Comparison of ENCODE assay signal across 33 cellular contexts in genomic region chr4:22471999-22472434, GRCh38. TPM values are rescaled to one million over a fixed set of nuclear protein-coding genes. Genes with fewer than 3 reads are reported as not detected.
A peak's percentile ranks its signal among the peaks of the same experiment; 100 is the strongest.
DNase-seq lines count a peak whose midpoint lies in the region; ATAC-seq and TF ChIP-seq lines count a peak whose summit lies in the region.
"Had no signal": no experiment of that assay in that cellular context is flagged by ENCODE, and none has a peak within 500 bp of the region (broad histone marks: within the 10 kb centered on the region; RNA-seq: fewer than 3 reads in every experiment).

No MANE protein-coding gene starts in this region.

- DNase-seq in cardiac muscle cell (ENCODE audit: low read depth in 1 of 2, low spot score in 1 of 2) (peak in 1 of 2 donors; percentile 23), lung microvascular endothelial cell (ENCODE audit: low read depth in 2 of 2) (peak; percentile 6 to 16), dorsolateral prefrontal cortex (no peak), T-helper 2 cell (no peak)
- no peak for DNase-seq in activated CD8-positive, alpha-beta memory T cell treated with anti-CD3 and anti-CD28 coated beads, Interleukin-2, amount 50 U/mL, for 4 hours
- DNase-seq in naive thymus-derived CD8-positive, alpha-beta T cell: no peak
- DNase-seq: activated CD4-positive, alpha-beta T cell treated with anti-CD3 and anti-CD28 coated beads, Interleukin-2, amount 10 ng/mL, durations not matched to agents 24 days and 14 days; activated effector memory CD4-positive, alpha-beta T cell treated with Interleukin-2 at 50 U/mL for 16 hours; activated T-cell treated with anti-CD3 and anti-CD28 coated beads, Interleukin-2, amount 50 U/mL, for 1 hour; amygdala; DMS53; foreskin melanocyte; GDM1; hippocampal formation; left colon; mesendoderm; naive B cell; NCI-H1436 treated with DMSO at 0.1 percent for 48 hours; NCI-H345; NCI-H69; Peyer's patch; stimulated activated CD4-positive, alpha-beta T cell treated with anti-CD3 and anti-CD28 coated beads, Interleukin-15, amount 100 ng/mL, for 24 hours had no signal

- H3K36me3 Mint-ChIP-seq in brain: peaks cover 70% of the 10 kb centered on the region
- H3K36me3 Mint-ChIP-seq in naive thymus-derived CD8-positive, alpha-beta T cell: peaks cover 0 to 12% (median 0%) of the 10 kb centered on the region in 3 donors
- H3K36me3 Mint-ChIP-seq: naive B cell; stimulated activated effector memory CD8-positive, alpha-beta T cell treated with anti-CD3 and anti-CD28 coated beads, Interleukin-12 subunit alpha, Interleukin-12 subunit beta, amount 100 ng/mL, for 72 hours had no signal

- H3K9me3 Mint-ChIP-seq in brain: peaks cover 0 to 13% (median 0%) of the 10 kb centered on the region in 5 experiments
- H3K9me3 Mint-ChIP-seq in naive thymus-derived CD8-positive, alpha-beta T cell: no peaks in the 10 kb centered on the region
- H3K9me3 Mint-ChIP-seq: GM23338 had no signal

- POLR2A ChIA-PET in naive thymus-derived CD8-positive, alpha-beta T cell (lab: Charles Lee): no interaction called here

- H3K27ac ChIP-seq in cardiac muscle cell: peak overlapping the region; percentile 75
- H3K27ac ChIP-seq in dorsolateral prefrontal cortex: no peak overlapping the region
- H3K27ac ChIP-seq: C4-2B, coronary artery, esophagus muscularis mucosa, neutrophil, Peyer's patch, SJSA1, tibial nerve had no signal

- peak overlapping the region in 3 of 5 experiments; percentile 11 to 51 (median 28) for H3K27ac Mint-ChIP-seq in brain
- H3K27ac Mint-ChIP-seq in naive thymus-derived CD8-positive, alpha-beta T cell: no peak overlapping the region
- H3K27ac Mint-ChIP-seq: activated CD4-positive, alpha-beta T cell treated with anti-CD3 and anti-CD28 coated beads, Interleukin-2, amount 10 ng/mL, durations not matched to agents 24 days and 14 days; GM23338; stimulated activated effector memory CD8-positive, alpha-beta T cell treated with anti-CD3 and anti-CD28 coated beads, Interleukin-12 subunit alpha, Interleukin-12 subunit beta, amount 100 ng/mL, for 72 hours had no signal

- H3K36me3 ChIP-seq in cardiac muscle cell: peaks cover 3% of the 10 kb centered on the region
- H3K36me3 ChIP-seq: neutrophil, Peyer's patch, SJSA1 had no signal

- no peaks in the 10 kb centered on the region for H3K27me3 ChIP-seq in cardiac muscle cell
- H3K27me3 ChIP-seq in dorsolateral prefrontal cortex: no peaks in the 10 kb centered on the region
- H3K27me3 ChIP-seq: esophagus muscularis mucosa, neutrophil, Peyer's patch, SJSA1, tibial nerve had no signal

- peaks cover 16% of the 10 kb centered on the region for H3K4me1 ChIP-seq in cardiac muscle cell (ENCODE audit: low read depth)
- H3K4me1 ChIP-seq: Peyer's patch, SJSA1 had no signal

- H3K4me3 Mint-ChIP-seq in brain: no peak overlapping the region
- H3K4me3 Mint-ChIP-seq in naive thymus-derived CD8-positive, alpha-beta T cell: no peak overlapping the region
- H3K4me3 Mint-ChIP-seq: activated CD4-positive, alpha-beta T cell treated with anti-CD3 and anti-CD28 coated beads, Interleukin-2, amount 10 ng/mL, durations not matched to agents 24 days and 14 days; GM23338; naive B cell; stimulated activated effector memory CD8-positive, alpha-beta T cell treated with anti-CD3 and anti-CD28 coated beads, Interleukin-12 subunit alpha, Interleukin-12 subunit beta, amount 100 ng/mL, for 72 hours had no signal

- H3K4me1 Mint-ChIP-seq in brain: peaks cover 16% of the 10 kb centered on the region
- no peaks in the 10 kb centered on the region for H3K4me1 Mint-ChIP-seq in naive thymus-derived CD8-positive, alpha-beta T cell
- H3K4me1 Mint-ChIP-seq: naive B cell; stimulated activated effector memory CD8-positive, alpha-beta T cell treated with anti-CD3 and anti-CD28 coated beads, Interleukin-12 subunit alpha, Interleukin-12 subunit beta, amount 100 ng/mL, for 72 hours had no signal

- no peak overlapping the region for H3K4me3 ChIP-seq in cardiac muscle cell
- no peak overlapping the region for H3K4me3 ChIP-seq in dorsolateral prefrontal cortex
- H3K4me3 ChIP-seq: coronary artery, esophagus muscularis mucosa, GM23338, Peyer's patch, SJSA1, tibial nerve had no signal

- TF ChIP-seq CTCF in brain (conservative IDR thresholded peaks at IDR 0.05) (no peak), cardiac muscle cell (IDR thresholded peaks at IDR 0.05; ENCODE audit: low read depth, low read length) (no peak), dorsolateral prefrontal cortex (IDR thresholded peaks at IDR 0.05 in 54 of 56, conservative IDR thresholded peaks at IDR 0.05 in 2 of 56; ENCODE audit: low read depth in 1 of 56, partially characterized antibody in 56 of 56) (no peak)

- no peaks in the 10 kb centered on the region for H3K27me3 Mint-ChIP-seq in brain
- no peaks in the 10 kb centered on the region for H3K27me3 Mint-ChIP-seq in naive thymus-derived CD8-positive, alpha-beta T cell
- H3K27me3 Mint-ChIP-seq: activated CD4-positive, alpha-beta T cell treated with anti-CD3 and anti-CD28 coated beads, Interleukin-2, amount 10 ng/mL, durations not matched to agents 24 days and 14 days; naive B cell had no signal

- ATAC-seq in naive thymus-derived CD8-positive, alpha-beta T cell: no peak
- ATAC-seq: activated naive CD4-positive, alpha-beta T cell treated with anti-CD3 and anti-CD28 coated beads, Interleukin-2, amount 50 U/mL, for 72 hours; GM23338; left colon; stimulated activated effector memory CD8-positive, alpha-beta T cell treated with anti-CD3 and anti-CD28 coated beads, Interleukin-12 subunit alpha, Interleukin-12 subunit beta, amount 100 ng/mL, for 72 hours had no signal

- no peaks in the 10 kb centered on the region for H3K9me3 ChIP-seq in cardiac muscle cell (ENCODE audit: low read depth)
- H3K9me3 ChIP-seq: Caco-2, esophagus muscularis mucosa, neutrophil, Peyer's patch, SJSA1, tibial nerve had no signal

- intact Hi-C loops in dorsolateral prefrontal cortex (cut with DNase I): no loop called here

RNA-seq across cellular contexts. Expression of gene ADGRA3, which starts 43.8 kb away (rescaled TPM):
- polyA plus RNA-seq in brain (ENCODE audit: insufficient read depth, low read depth, low replicate concordance) (22.8 TPM), cardiac muscle cell (29.3 and 35.4 TPM in 2 replicates)
- total RNA-seq in cardiac muscle cell (32.2 and 41.1 TPM in 2 replicates), lung microvascular endothelial cell (9.2 and 12.9 TPM in 2 replicates), dorsolateral prefrontal cortex (10 to 100 TPM; 17.2 to 96.8 (median 33.7) TPM)
- 1 to 10 TPM; 1.8 to 2.1 TPM for total RNA-seq in naive thymus-derived CD8-positive, alpha-beta T cell
- 1 to 10 TPM in 1 of 3 donors, under 1 TPM in 2; 0.41 to 1.7 (median 0.59) TPM for polyA plus RNA-seq in naive thymus-derived CD8-positive, alpha-beta T cell

Comparison
In these comparisons a context has a peak if more than half of its experiments do, and no peak if none do; other contexts are left out.
1. H3K27ac Mint-ChIP-seq: peak in brain (3 of 5); none in naive thymus-derived CD8-positive, alpha-beta T cell (0 of 10).
2. DNase-seq: peak in lung microvascular endothelial cell (2 of 2); none in activated CD8-positive, alpha-beta memory T cell treated with anti-CD3 and anti-CD28 coated beads, Interleukin-2, amount 50 U/mL, for 4 hours (single experiment), naive thymus-derived CD8-positive, alpha-beta T cell (0 of 10), dorsolateral prefrontal cortex (0 of 10) and T-helper 2 cell (0 of 5).